In the genomic region with DNA sequence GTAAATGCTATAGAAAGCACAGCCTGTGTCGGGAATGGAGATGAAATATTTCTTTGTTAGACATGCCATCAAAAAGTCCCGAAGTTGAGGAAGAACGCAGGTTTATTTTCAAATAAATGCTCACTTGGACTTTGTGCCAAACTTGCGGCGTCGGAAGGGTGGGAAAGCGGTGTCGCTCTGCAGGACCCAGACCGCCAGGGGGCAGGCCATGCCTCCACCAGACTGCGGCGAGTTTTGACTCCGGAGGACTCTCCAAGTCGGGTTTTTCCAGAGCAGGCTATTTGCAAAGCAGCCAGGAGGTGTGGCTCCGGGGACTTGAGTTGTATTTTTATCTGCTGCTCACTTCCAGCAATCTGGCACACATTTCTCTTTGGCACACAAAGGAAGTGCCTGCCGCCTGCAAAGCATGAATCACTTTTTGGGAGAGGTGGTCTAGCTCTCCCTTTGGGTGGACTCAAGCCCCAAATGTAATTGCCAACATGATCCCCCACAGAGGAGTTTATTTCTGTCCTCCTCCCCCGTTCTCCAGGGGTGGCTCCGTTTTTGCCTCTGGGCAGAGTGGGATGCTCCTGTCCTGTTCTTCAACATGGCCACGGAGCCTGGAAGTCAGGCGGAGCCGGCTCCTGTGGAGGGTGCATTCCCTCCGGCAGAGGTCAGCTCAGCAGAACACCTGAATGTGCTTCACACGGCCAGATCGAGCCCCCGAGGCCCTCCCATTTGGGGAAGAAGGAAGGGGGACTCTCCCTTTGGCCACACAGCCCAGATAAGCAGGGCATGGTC, we compare ENCODE assay signal across 8 cellular contexts.
DNase-seq lines count a peak whose midpoint lies in the region; ATAC-seq and TF ChIP-seq lines count a peak whose summit lies in the region.

No MANE protein-coding gene starts in this region.

- TF ChIP-seq CTCF in Calu3 (IDR thresholded peaks at IDR 0.05; ENCODE audit: unreplicated experiment): peak; percentile 33
- peak; percentile 74 for TF ChIP-seq CTCF in HFF-Myc (IDR thresholded peaks at IDR 0.05; ENCODE audit: low read depth, low read length, missing control alignments)
- peak; percentile 71 for TF ChIP-seq CTCF in colonic mucosa (IDR thresholded peaks at IDR 0.05)

- no peak overlapping the region for H3K27ac Mint-ChIP-seq in Calu3 (ENCODE audit: unreplicated experiment)

- no peaks in the 10 kb centered on the region for H3K36me3 Mint-ChIP-seq in Calu3 (ENCODE audit: insufficient read depth, unreplicated experiment)

- H3K9me3 ChIP-seq in colonic mucosa: no peaks in the 10 kb centered on the region

- no peaks in the 10 kb centered on the region for H3K9me3 Mint-ChIP-seq in Calu3 (ENCODE audit: low read depth, unreplicated experiment)

- DNase-seq in Calu3 (peak; percentile 77), HFF-Myc (ENCODE audit: extremely low read depth, low read depth) (peak; percentile 16), OCI-M1 (lab: John Stamatoyannopoulos, UW) (peak; percentile 8), colonic mucosa (peak; percentile 83), left lobe of liver (ENCODE audit: low spot score) (peak; percentile 67), activated gamma-delta T cell treated with Interleukin-2 at 50 U/mL for 16 hours (no peak)
- peak in 2 of 3 experiments; percentile 11 to 49 for DNase-seq in stimulated activated CD4-positive, alpha-beta T cell treated with anti-CD3 and anti-CD28 coated beads, TNF-alpha, amount 100 ng/mL, for 24 hours (ENCODE audit: low read depth in 3 of 3)

- H3K4me1 Mint-ChIP-seq in Calu3 (ENCODE audit: low read depth, unreplicated experiment): no peaks in the 10 kb centered on the region

- no peaks in the 10 kb centered on the region for H3K36me3 ChIP-seq in colonic mucosa

- H3K27me3 ChIP-seq in colonic mucosa: no peaks in the 10 kb centered on the region

- no peak overlapping the region for H3K4me3 Mint-ChIP-seq in Calu3 (ENCODE audit: low read depth, unreplicated experiment)

- H3K9ac ChIP-seq in colonic mucosa (ENCODE audit: low read depth in 2 of 2, low read length in 2 of 2): no peak overlapping the region

- H3K27me3 Mint-ChIP-seq in Calu3 (ENCODE audit: unreplicated experiment): peaks cover 55% of the 10 kb centered on the region

- peak; percentile 78 for ATAC-seq in left lobe of liver
- no peak for ATAC-seq in HG03439 (IDR thresholded peaks at IDR 0.05; ENCODE audit: unreplicated experiment)

- CTCF ChIA-PET in Calu3 (lab: Charles Lee): no interaction called here

- H3K4me3 ChIP-seq in HFF-Myc (replicated peaks; ENCODE audit: low read depth, low read length) (no peak overlapping the region), colonic mucosa (no peak overlapping the region)

- intact Hi-C loops in Calu3 (cut with micrococcal nuclease; ENCODE audit: unreplicated experiment): loop anchor here (10.0 kb wide), 1 partner anchor 281 kb away; no protein-coding TSS in a partner anchor
- intact Hi-C loops in colonic mucosa (cut with DNase I): loop anchor here (2.0 to 10.0 kb wide), 2 partner anchors 383 to 801 kb away; no protein-coding TSS in a partner anchor

- H3K4me1 ChIP-seq in colonic mucosa: no peaks in the 10 kb centered on the region

- H3K27ac ChIP-seq in colonic mucosa: no peak overlapping the region

- no TSS peak for BruUV-seq in Calu3 (replicated peaks; lab: Mats Ljungman, UMichigan)
